8 cellular contexts compared by ENCODE assay signal in genomic region chr4:53563824-53564223, GRCh38. TPM values are rescaled to one million over a fixed set of nuclear protein-coding genes. Genes with fewer than 3 reads are reported as not detected.
DNase-seq lines count a peak whose midpoint lies in the region; ATAC-seq and TF ChIP-seq lines count a peak whose summit lies in the region.

No MANE protein-coding gene starts in this region.

- no peak overlapping the region for H3K4me3 ChIP-seq in fibroblast of the aortic adventitia (ENCODE audit: low read depth, low read length)

- TF ChIP-seq POLR2A in erythroblast (IDR thresholded peaks at IDR 0.05; ENCODE audit: low read length): no peak

- no peak for TF ChIP-seq CTCF in fibroblast of the aortic adventitia (IDR thresholded peaks at IDR 0.05; ENCODE audit: insufficient read depth, low read length)

- peak; percentile 91 for ATAC-seq in GM21367 (IDR thresholded peaks at IDR 0.05; ENCODE audit: unreplicated experiment)
- no peak for ATAC-seq in GM19395 (IDR thresholded peaks at IDR 0.05; ENCODE audit: unreplicated experiment)

- DNase-seq in Ammon's horn (ENCODE audit: low spot score) (peak; percentile 67), Kasumi-1 (lab: John Stamatoyannopoulos, UW) (peak; percentile 78 to 79), fibroblast of the aortic adventitia (ENCODE audit: low read depth) (peak; percentile 32), SW 1271 (lab: John Stamatoyannopoulos, UW) (no peak), erythroblast (lab: John Stamatoyannopoulos, UW) (no peak), HK-2 (ENCODE audit: unreplicated experiment) (no peak)

RNA-seq across cellular contexts. Expression of gene LNX1, which starts 27.5 kb away (rescaled TPM):
- total RNA-seq in fibroblast of the aortic adventitia (ENCODE audit: low replicate concordance): 1.6 and 3.5 TPM in 2 replicates

Comparison
In these comparisons a context has a peak if more than half of its experiments do, and no peak if none do; other contexts are left out.
1. DNase-seq: peak in Ammon's horn (single experiment), Kasumi-1 (2 of 2) and fibroblast of the aortic adventitia (single experiment); none in SW 1271 (0 of 2), erythroblast (0 of 2) and HK-2 (single experiment).